In genomic region chr17:44324092-44324570, GRCh38 we compare ENCODE assay signal across 8 cellular contexts. TPM values are rescaled to one million over a fixed set of nuclear protein-coding genes. Genes with fewer than 3 reads are reported as not detected.
DNase-seq lines count a peak whose midpoint lies in the region; ATAC-seq and TF ChIP-seq lines count a peak whose summit lies in the region.

No MANE protein-coding gene starts in this region.

- no peak for TF ChIP-seq CTCF in DOHH2 (IDR thresholded peaks at IDR 0.05; ENCODE audit: low read depth, low read length, poor library complexity, severe bottlenecking)
- TF ChIP-seq CTCF in spleen (IDR thresholded peaks at IDR 0.05 in 8 of 11, conservative IDR thresholded peaks at IDR 0.05 in 3 of 11): no peak

- H3K27me3 ChIP-seq in DOHH2 (ENCODE audit: control insufficient read depth, low read length) (no peaks in the 10 kb centered on the region), iPS DF 6.9 (ENCODE audit: control insufficient read depth, insufficient read depth, low read length) (no peaks in the 10 kb centered on the region), spleen (replicated peaks in 1 of 7) (no peaks in the 10 kb centered on the region)

- H3K36me3 ChIP-seq in DOHH2 (ENCODE audit: control insufficient read depth, low read length) (peaks cover 43% of the 10 kb centered on the region), iPS DF 6.9 (ENCODE audit: control insufficient read depth, insufficient read depth, low read length) (peaks cover 32% of the 10 kb centered on the region), spleen (peaks cover 0 to 36% (median 32%) of the 10 kb centered on the region in 6 donors)

- intact Hi-C loops in spleen (cut with DNase I; ENCODE audit: low total_unique reads): loop anchor here (2.0 kb wide), 1 partner anchor 105 kb away; the partner anchor contains the start of gene UBTF

- H3K79me2 ChIP-seq in DOHH2 (ENCODE audit: control insufficient read depth, low read length): peaks cover 40% of the 10 kb centered on the region

- no peaks in the 10 kb centered on the region for H4K20me1 ChIP-seq in DOHH2 (ENCODE audit: control insufficient read depth, insufficient read depth, low read depth, low read length)

- no peak for TF ChIP-seq POLR2A in spleen (IDR thresholded peaks at IDR 0.05)

- H3K4me2 ChIP-seq in DOHH2 (ENCODE audit: low read length): peak overlapping the region; percentile 84

- H3K4me1 ChIP-seq in DOHH2 (ENCODE audit: control insufficient read depth, low read length) (peaks cover 46% of the 10 kb centered on the region), iPS DF 6.9 (ENCODE audit: control insufficient read depth, insufficient read depth, low read length) (no peaks in the 10 kb centered on the region), spleen (peaks cover 15 to 64% (median 43%) of the 10 kb centered on the region in 6 donors)

- peak; percentile 68 for DNase-seq in activated CD8-positive, alpha-beta memory T cell treated with anti-CD3 and anti-CD28 coated beads, Interleukin-2, amount 50 U/mL, for 48 hours
- DNase-seq in iPS DF 6.9 (ENCODE audit: low read depth, low spot score) (no peak), spleen (no peak), NCI-H2081 treated with DMSO at 0.1 percent for 48 hours (lab: John Stamatoyannopoulos, UW) (no peak)
- DNase-seq in stimulated activated CD4-positive, alpha-beta T cell treated with anti-CD3 and anti-CD28 coated beads, Interleukin-4, amount 100 ng/mL, for 1 hour: no peak

- no peaks in the 10 kb centered on the region for H3K9me2 ChIP-seq in DOHH2 (replicated peaks; ENCODE audit: control insufficient read depth, low read length)

- H3K27ac ChIP-seq in DOHH2 (ENCODE audit: low read depth, low read length) (peak overlapping the region; percentile 23; the same call in 1 of the 2 replicates), iPS DF 6.9 (ENCODE audit: low read length) (no peak overlapping the region), spleen (peak overlapping the region; percentile 79 to 98 (median 93))

- H3K4me3 ChIP-seq in DOHH2 (ENCODE audit: low read length): peak overlapping the region; percentile 78
- peak overlapping the region; percentile 73 for H3K4me3 ChIP-seq in iPS DF 6.9 (ENCODE audit: low read length)
- H3K4me3 ChIP-seq in spleen: peak overlapping the region; percentile 84 to 99 (median 94)

- H3F3A ChIP-seq in DOHH2 (ENCODE audit: control insufficient read depth, insufficient read depth): peaks cover 22% of the 10 kb centered on the region

- H3K9me3 ChIP-seq in DOHH2 (ENCODE audit: control insufficient read depth, insufficient read depth, low read length) (no peaks in the 10 kb centered on the region), iPS DF 6.9 (ENCODE audit: control insufficient read depth, insufficient read depth, low read length) (no peaks in the 10 kb centered on the region), spleen (no peaks in the 10 kb centered on the region)

- WGBS in iPS DF 6.9 (ENCODE audit: insufficient coverage, insufficient read length): no CpG with 5 or more reads among the region's 38 CpGs
- 2 to 5% (median 3%) methylated on average over 6 to 38 of the region's 38 CpGs for WGBS in spleen, 5 donors

- peak; percentile 16 for ATAC-seq in HG02884 (IDR thresholded peaks at IDR 0.05; ENCODE audit: unreplicated experiment)
- ATAC-seq in HG02973 (IDR thresholded peaks at IDR 0.05; ENCODE audit: unreplicated experiment): no peak

RNA-seq across cellular contexts. Expression of gene SLC25A39, which starts 0.5 kb away (rescaled TPM):
- 100 to 1,000 TPM in 4 of 7 donors, 10 to 100 TPM in 3; 76.1 to 214 (median 104) TPM for total RNA-seq in spleen
- polyA plus RNA-seq in spleen: 100 to 1,000 TPM; 101 to 204 (median 132) TPM

RNA-seq across cellular contexts. Expression of gene RUNDC3A, which starts 15.7 kb away (rescaled TPM):
- 10 to 100 TPM in 1 of 7 donors, 1 to 10 TPM in 5, under 1 TPM in 1; 0.95 to 12.5 (median 2.0) TPM for total RNA-seq in spleen
- polyA plus RNA-seq in spleen: 10 to 100 TPM in 1 of 3 donors, 1 to 10 TPM in 1, under 1 TPM in 1; 0.48 to 14.6 (median 1.2) TPM

RNA-seq across cellular contexts. Expression of gene GRN, which starts 21.0 kb away (rescaled TPM):
- 100 to 1,000 TPM; 503 to 896 (median 579) TPM for total RNA-seq in spleen
- polyA plus RNA-seq in spleen: 100 to 1,000 TPM; 135 to 237 (median 166) TPM

RNA-seq across cellular contexts. Expression of gene FAM171A2, which starts 39.5 kb away (rescaled TPM):
- 1 to 10 TPM in 2 of 7 donors, under 1 TPM in 5; 0.60 to 2.5 (median 0.69) TPM for total RNA-seq in spleen
- under 1 TPM; 0.11 to 0.42 (median 0.33) TPM for polyA plus RNA-seq in spleen

RNA-seq across cellular contexts. Expression of gene SLC4A1, which starts 56.2 kb away (rescaled TPM):
- 100 to 1,000 TPM in 1 of 7 donors, 10 to 100 TPM in 4, 1 to 10 TPM in 2; 2.2 to 315 (median 10.5) TPM for total RNA-seq in spleen
- 10 to 100 TPM in 1 of 3 donors, under 1 TPM in 2; 0.04 to 14.7 (median 0.30) TPM for polyA plus RNA-seq in spleen
